1 cellular context compared by ENCODE assay signal in genomic region chr15:92850218-92850617, GRCh38.
TF ChIP-seq lines count a peak whose summit lies in the region.

No MANE protein-coding gene starts in this region.

TF ChIP-seq in K562, 482 proteins besides CTCF, POLR2A, EP300 and RAD21:
- peak; percentile 60; the same call in 1 of the 2 replicates for TF ChIP-seq CHAMP1 (IDR thresholded peaks at IDR 0.05)
- peak; percentile 25 for TF ChIP-seq RBM25 (IDR thresholded peaks at IDR 0.05; ENCODE audit: low read depth, low read length, severe bottlenecking)
- peak; percentile 64 for TF ChIP-seq C11orf30 (IDR thresholded peaks at IDR 0.05; ENCODE audit: low read depth)
- peak; percentile 87 for TF ChIP-seq NFYB (IDR thresholded peaks at IDR 0.05; ENCODE audit: extremely low read depth, insufficient read length)
- peak; percentile 56; the same call in 1 of the 2 replicates for TF ChIP-seq CC2D1A (IDR thresholded peaks at IDR 0.05)
- peak; percentile 65 for TF ChIP-seq ASH1L (IDR thresholded peaks at IDR 0.05; ENCODE audit: borderline replicate concordance, low read depth, partially characterized antibody)
- peak in 1 of 2 experiments; percentile 22; a peak in 1 of 3 replicates for TF ChIP-seq CBX3 (IDR thresholded peaks at IDR 0.05; ENCODE audit: borderline replicate concordance in 1 of 2, low read length in 2 of 2)
- peak; percentile 39 for TF ChIP-seq KDM5B (IDR thresholded peaks at IDR 0.05; ENCODE audit: insufficient replicate concordance, low read depth, low read length)
- TF ChIP-seq ZNF316 (IDR thresholded peaks at IDR 0.05), result peak; percentile 80
